Comparison of ENCODE assay signal across 1 cellular context in the genomic region with DNA sequence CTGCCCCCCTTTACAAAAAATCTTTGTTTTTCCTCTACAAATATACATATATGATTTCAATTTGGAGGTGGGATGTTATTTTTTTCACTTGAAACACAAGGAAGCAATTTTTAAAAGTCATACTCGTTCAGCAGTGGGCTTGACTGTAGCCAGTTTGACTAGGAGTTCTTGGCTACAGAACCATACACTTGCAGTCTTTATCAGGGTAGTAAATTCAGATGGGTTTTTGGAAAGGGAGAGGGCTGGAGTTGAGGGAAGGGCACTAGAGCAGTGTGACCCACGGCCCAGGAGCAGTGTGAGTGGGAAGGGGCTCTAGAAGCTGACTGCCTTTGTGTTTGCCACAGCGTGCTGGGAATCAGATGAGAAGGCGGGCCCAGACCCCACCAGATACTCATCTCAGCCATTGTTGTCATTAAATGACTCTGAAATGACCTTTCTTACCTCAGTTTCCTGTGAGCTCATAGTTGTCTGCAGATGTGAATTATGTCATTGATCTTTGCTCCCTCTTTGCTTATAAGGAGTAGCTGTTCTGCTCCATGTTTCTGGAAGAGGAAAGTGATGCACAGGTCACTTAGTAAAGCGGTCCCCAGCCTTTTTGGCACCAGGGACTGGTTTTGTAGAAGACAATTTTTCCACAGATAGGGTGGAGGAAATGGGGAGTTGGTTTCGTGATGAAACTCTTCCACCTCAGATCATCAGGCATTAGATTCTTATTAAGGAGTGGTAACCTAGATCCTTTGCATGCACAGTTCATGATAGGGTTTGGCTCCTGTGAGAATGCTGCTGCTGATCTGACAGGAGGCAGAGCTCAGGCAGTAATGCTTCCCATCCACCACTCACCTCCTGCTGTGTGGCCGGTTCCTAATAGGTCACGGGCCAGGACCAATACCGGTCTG.
TF ChIP-seq lines count a peak whose summit lies in the region.

No MANE protein-coding gene starts in this region.

TF ChIP-seq in GM12878, 131 proteins besides CTCF, POLR2A, EP300 and RAD21 (continued from another document):
- TF ChIP-seq, protein P1, sequence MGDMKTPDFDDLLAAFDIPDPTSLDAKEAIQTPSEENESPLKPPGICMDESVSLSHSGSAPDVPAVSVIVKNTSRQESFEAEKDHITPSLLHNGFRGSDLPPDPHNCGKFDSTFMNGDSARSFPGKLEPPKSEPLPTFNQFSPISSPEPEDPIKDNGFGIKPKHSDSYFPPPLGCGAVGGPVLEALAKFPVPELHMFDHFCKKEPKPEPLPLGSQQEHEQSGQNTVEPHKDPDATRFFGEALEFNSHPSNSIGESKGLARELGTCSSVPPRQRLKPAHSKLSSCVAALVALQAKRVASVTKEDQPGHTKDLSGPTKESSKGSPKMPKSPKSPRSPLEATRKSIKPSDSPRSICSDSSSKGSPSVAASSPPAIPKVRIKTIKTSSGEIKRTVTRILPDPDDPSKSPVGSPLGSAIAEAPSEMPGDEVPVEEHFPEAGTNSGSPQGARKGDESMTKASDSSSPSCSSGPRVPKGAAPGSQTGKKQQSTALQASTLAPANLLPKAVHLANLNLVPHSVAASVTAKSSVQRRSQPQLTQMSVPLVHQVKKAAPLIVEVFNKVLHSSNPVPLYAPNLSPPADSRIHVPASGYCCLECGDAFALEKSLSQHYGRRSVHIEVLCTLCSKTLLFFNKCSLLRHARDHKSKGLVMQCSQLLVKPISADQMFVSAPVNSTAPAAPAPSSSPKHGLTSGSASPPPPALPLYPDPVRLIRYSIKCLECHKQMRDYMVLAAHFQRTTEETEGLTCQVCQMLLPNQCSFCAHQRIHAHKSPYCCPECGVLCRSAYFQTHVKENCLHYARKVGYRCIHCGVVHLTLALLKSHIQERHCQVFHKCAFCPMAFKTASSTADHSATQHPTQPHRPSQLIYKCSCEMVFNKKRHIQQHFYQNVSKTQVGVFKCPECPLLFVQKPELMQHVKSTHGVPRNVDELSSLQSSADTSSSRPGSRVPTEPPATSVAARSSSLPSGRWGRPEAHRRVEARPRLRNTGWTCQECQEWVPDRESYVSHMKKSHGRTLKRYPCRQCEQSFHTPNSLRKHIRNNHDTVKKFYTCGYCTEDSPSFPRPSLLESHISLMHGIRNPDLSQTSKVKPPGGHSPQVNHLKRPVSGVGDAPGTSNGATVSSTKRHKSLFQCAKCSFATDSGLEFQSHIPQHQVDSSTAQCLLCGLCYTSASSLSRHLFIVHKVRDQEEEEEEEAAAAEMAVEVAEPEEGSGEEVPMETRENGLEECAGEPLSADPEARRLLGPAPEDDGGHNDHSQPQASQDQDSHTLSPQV (IDR thresholded peaks at IDR 0.05) = 0 out of 2 replicates have a peak, but pooled peaks have one; percentile 20
- TF ChIP-seq SMARCA5 (IDR thresholded peaks at IDR 0.05) (peak; percentile 19; the same call in 1 of the 2 replicates), BACH1 (IDR thresholded peaks at IDR 0.05; ENCODE audit: borderline replicate concordance) (peak; percentile 37), GABPA (IDR thresholded peaks at IDR 0.05; ENCODE audit: low read depth) (peak; percentile 66; the same call in 1 of the 2 replicates), CREM (IDR thresholded peaks at IDR 0.05; ENCODE audit: low read depth) (peak; percentile 91), EED (IDR thresholded peaks at IDR 0.05; ENCODE audit: low read depth) (peak; percentile 82), RFX5 (IDR thresholded peaks at IDR 0.05; ENCODE audit: low read depth, low read length) (no peak), MLLT1 (IDR thresholded peaks at IDR 0.05) (no peak; the same call in 1 of the 2 replicates), NR2F1 (conservative IDR thresholded peaks at IDR 0.05) (peak; percentile 93), JUNB (IDR thresholded peaks at IDR 0.05) (peak; percentile 93)
